Comparison of ENCODE assay signal across 8 cellular contexts in genomic region chr16:3400779-3401688, GRCh38. TPM values are rescaled to one million over a fixed set of nuclear protein-coding genes. Genes with fewer than 3 reads are reported as not detected.
DNase-seq lines count a peak whose midpoint lies in the region; ATAC-seq and TF ChIP-seq lines count a peak whose summit lies in the region.

TSS of gene ZNF174 (plus strand) at chr16:3401215. CDS start at chr16:3402005, 790 bp downstream.
TSS of gene ZSCAN32 (minus strand) at chr16:3401004. CDS start at chr16:3397557, 3,447 bp downstream.

- H3K9me3 ChIP-seq in muscle layer of duodenum (ENCODE audit: control insufficient read depth in 1 of 2, low read length in 2 of 2): peaks cover 15 to 48% of the 10 kb centered on the region in 2 donors

- H3K36me3 ChIP-seq in muscle layer of duodenum (ENCODE audit: control insufficient read depth in 1 of 2, insufficient read depth in 2 of 2, low read length in 2 of 2): peaks cover 25 to 54% of the 10 kb centered on the region in 2 donors

- H3K4me3 Mint-ChIP-seq in activated T-cell treated with anti-CD3 and anti-CD28 coated beads, Interleukin-2, amount 50 U/mL, for 24 hours: peak within 1 kb of the TSS; percentile 95

- H3K4me1 ChIP-seq in muscle layer of duodenum (ENCODE audit: control insufficient read depth in 1 of 2, insufficient read depth in 2 of 2, low read length in 2 of 2): peaks cover 6 to 16% of the 10 kb centered on the region in 2 donors

- DNase-seq in DMS53 treated with DMSO at 0.1 percent for 48 hours (lab: John Stamatoyannopoulos, UW; ENCODE audit: unreplicated experiment): peak; percentile 94
- DNase-seq in KBM-7: peak; percentile 99
- DNase-seq in activated T-cell treated with anti-CD3 and anti-CD28 coated beads, Interleukin-2, amount 50 U/mL, for 24 hours: peak; percentile 98
- peak; percentile 98 for DNase-seq in stimulated activated CD8-positive, alpha-beta memory T cell treated with anti-CD3 and anti-CD28 coated beads, Interleukin-7, amount 100 ng/mL, for 4 hours (ENCODE audit: low read depth in 2 of 2)

- H3K36me3 Mint-ChIP-seq in activated T-cell treated with anti-CD3 and anti-CD28 coated beads, Interleukin-2, amount 50 U/mL, for 24 hours (ENCODE audit: low read depth): peaks cover 81% of the 10 kb centered on the region

- H3K27me3 ChIP-seq in muscle layer of duodenum (ENCODE audit: low read depth, low read length): no peaks in the 10 kb centered on the region

- peaks cover 59% of the 10 kb centered on the region for H3K4me1 Mint-ChIP-seq in activated T-cell treated with anti-CD3 and anti-CD28 coated beads, Interleukin-2, amount 50 U/mL, for 24 hours (ENCODE audit: low read depth)

- H3K27me3 Mint-ChIP-seq in activated T-cell treated with anti-CD3 and anti-CD28 coated beads, Interleukin-2, amount 50 U/mL, for 24 hours: no peaks in the 10 kb centered on the region

- H3K27ac ChIP-seq in muscle layer of duodenum (ENCODE audit: low read length): peak within 1 kb of the TSS; percentile 72

- ATAC-seq in GM21717 (IDR thresholded peaks at IDR 0.05; ENCODE audit: unreplicated experiment): peak; percentile 94
- ATAC-seq in esophagus mucosa: peak; percentile 100

- in situ Hi-C loops in KBM-7 (cut with MboI; ENCODE audit: low pct_unique_long_range_greater_than_20kb, low sequenced_read_pairs): no loop called here

- peaks cover 41% of the 10 kb centered on the region for H3K9me3 Mint-ChIP-seq in activated T-cell treated with anti-CD3 and anti-CD28 coated beads, Interleukin-2, amount 50 U/mL, for 24 hours

- peak within 1 kb of the TSS; percentile 80 to 86 for H3K4me3 ChIP-seq in muscle layer of duodenum (ENCODE audit: low read depth in 1 of 2, low read length in 2 of 2)

- H3K27ac Mint-ChIP-seq in activated T-cell treated with anti-CD3 and anti-CD28 coated beads, Interleukin-2, amount 50 U/mL, for 24 hours: peak within 1 kb of the TSS; percentile 88

TF ChIP-seq in PFSK-1, 5 proteins besides CTCF, POLR2A, EP300 and RAD21:
- TF ChIP-seq POLR2AphosphoS5 (IDR thresholded peaks at IDR 0.05; ENCODE audit: low read depth, low read length) (peak; percentile 90), TAF1 (IDR thresholded peaks at IDR 0.05; ENCODE audit: borderline replicate concordance, insufficient read depth, low read length) (peak; percentile 94; the same call in 1 of the 2 replicates), SIN3A (IDR thresholded peaks at IDR 0.05; ENCODE audit: borderline replicate concordance, insufficient read depth, low read length) (peak; percentile 45; the same call in 1 of the 2 replicates), FOXP2 (optimal IDR thresholded peaks at IDR 0.05; ENCODE audit: borderline replicate concordance, extremely low read depth, extremely low read length, insufficient read depth) (peak; percentile 47), REST (IDR thresholded peaks at IDR 0.05; ENCODE audit: insufficient read depth in 1 of 2, low read depth in 2 of 2, low read length in 2 of 2) (0 out of 4 replicates have a peak, but pooled peaks of 1 of the 2 experiments have one; percentile 6)

RNA-seq across cellular contexts. Expression of gene ZNF174, which starts in this region (rescaled TPM):
- 5.1 TPM for polyA plus RNA-seq in PFSK-1 (2012; ENCODE audit: insufficient read length, low read depth)
- total RNA-seq in esophagus mucosa: 4.0 TPM

RNA-seq across cellular contexts. Expression of gene ZSCAN32, which starts in this region (rescaled TPM):
- polyA plus RNA-seq in PFSK-1 (2012; ENCODE audit: insufficient read length, low read depth): 5.7 TPM
- total RNA-seq in esophagus mucosa: 5.8 TPM

Comparison
In these comparisons a context has a peak if more than half of its experiments do, and no peak if none do; other contexts are left out.
1. Peak in every context shown above with its lines: DNase-seq, ATAC-seq, H3K4me3 ChIP-seq and H3K27ac ChIP-seq.